9 cellular contexts compared by ENCODE assay signal in the genomic region with DNA sequence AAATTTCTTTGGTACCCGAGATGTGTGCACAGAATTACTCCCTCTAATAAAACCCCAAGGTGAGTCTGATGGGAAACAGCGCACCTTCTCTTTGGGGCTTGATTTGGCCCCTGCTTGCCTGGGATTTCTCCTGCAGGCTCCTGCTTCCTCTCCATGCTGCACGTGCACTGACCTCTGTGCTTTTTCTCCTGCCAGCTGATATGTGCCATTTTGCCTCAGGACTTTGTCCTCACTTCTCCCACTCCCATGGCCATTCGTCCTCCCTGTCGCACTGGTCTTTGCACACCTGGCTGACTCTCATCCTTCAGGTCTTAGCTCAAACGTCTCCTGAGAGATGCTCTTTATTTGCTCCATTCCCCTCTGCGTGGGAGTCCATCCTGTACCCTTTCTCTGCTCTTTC. TPM values are rescaled to one million over a fixed set of nuclear protein-coding genes. Genes with fewer than 3 reads are reported as not detected.
DNase-seq lines count a peak whose midpoint lies in the region; TF ChIP-seq lines count a peak whose summit lies in the region.
"Had no signal": no experiment of that assay in that cellular context is flagged by ENCODE, and none has a peak within 500 bp of the region (broad histone marks: within the 10 kb centered on the region; RNA-seq: fewer than 3 reads in every experiment).

No MANE protein-coding gene starts in this region.

- no peak for TF ChIP-seq CTCF in stomach (IDR thresholded peaks at IDR 0.05)

- H3K27me3 Mint-ChIP-seq in activated CD4-positive, alpha-beta T cell treated with anti-CD3 and anti-CD28 coated beads, Interleukin-2, amount 10 ng/mL, durations not matched to agents 24 days and 14 days: no peaks in the 10 kb centered on the region
- no peaks in the 10 kb centered on the region for H3K27me3 Mint-ChIP-seq in activated naive CD8-positive, alpha-beta T cell treated with anti-CD3 and anti-CD28 coated beads for 36 hours

- 67 to 79% (median 71%) methylated on average over 6 to 7 of the region's 7 CpGs for WGBS in stomach, 5 donors

- H3K36me3 ChIP-seq in iPS-18a (ENCODE audit: control insufficient read depth, low read depth, low read length) (peaks cover 7% of the 10 kb centered on the region), stomach (peaks cover 7 to 26% (median 19%) of the 10 kb centered on the region in 4 donors), Karpas-422 (ENCODE audit: insufficient read depth, low read length) (no peaks in the 10 kb centered on the region)

- H3K27ac ChIP-seq in iPS-18a (ENCODE audit: low read length) (no peak overlapping the region), stomach (peak overlapping the region in 2 of 5 donors; percentile 15 to 91), Karpas-422 (ENCODE audit: low read length) (no peak overlapping the region)

- H3K36me3 Mint-ChIP-seq in activated CD4-positive, alpha-beta T cell treated with anti-CD3 and anti-CD28 coated beads, Interleukin-2, amount 10 ng/mL, durations not matched to agents 24 days and 14 days (ENCODE audit: low read depth): peaks cover 43% of the 10 kb centered on the region
- H3K36me3 Mint-ChIP-seq in activated naive CD8-positive, alpha-beta T cell treated with anti-CD3 and anti-CD28 coated beads for 36 hours: peaks cover 33% of the 10 kb centered on the region

- intact Hi-C loops in activated CD4-positive, alpha-beta T cell treated with anti-CD3 and anti-CD28 coated beads, Interleukin-2, amount 10 ng/mL, durations not matched to agents 24 days and 14 days (cut with micrococcal nuclease): loop anchor here (1.0 kb wide), 1 partner anchor 8 kb away; no protein-coding TSS in a partner anchor
- intact Hi-C loops in stomach (cut with DNase I; ENCODE audit: low total_unique reads): no loop called here

- H2AFZ ChIP-seq in Karpas-422 (ENCODE audit: low read length): no peak overlapping the region

- peak overlapping the region; percentile 58 for H3K4me3 ChIP-seq in iPS-18a (ENCODE audit: low read length)
- peak overlapping the region; percentile 14 to 86 (median 80) for H3K4me3 ChIP-seq in stomach
- H3K4me3 ChIP-seq in Karpas-422 (ENCODE audit: low read length): no peak overlapping the region

- peak overlapping the region; percentile 93 for H3K4me3 Mint-ChIP-seq in activated CD4-positive, alpha-beta T cell treated with anti-CD3 and anti-CD28 coated beads, Interleukin-2, amount 10 ng/mL, durations not matched to agents 24 days and 14 days
- H3K4me3 Mint-ChIP-seq in activated naive CD8-positive, alpha-beta T cell treated with anti-CD3 and anti-CD28 coated beads for 36 hours: peak overlapping the region; percentile 72

- no peak for TF ChIP-seq POLR2A in stomach (IDR thresholded peaks at IDR 0.05)

- H3K9me3 ChIP-seq in iPS-18a (ENCODE audit: control insufficient read depth, low read depth, low read length) (peaks cover 9% of the 10 kb centered on the region), stomach (peaks cover 0 to 10% (median 3%) of the 10 kb centered on the region in 4 donors), Karpas-422 (ENCODE audit: low read length) (peaks cover 5% of the 10 kb centered on the region)

- H3K27ac Mint-ChIP-seq in activated CD4-positive, alpha-beta T cell treated with anti-CD3 and anti-CD28 coated beads, Interleukin-2, amount 10 ng/mL, durations not matched to agents 24 days and 14 days: peak overlapping the region; percentile 63
- H3K27ac Mint-ChIP-seq in activated naive CD8-positive, alpha-beta T cell treated with anti-CD3 and anti-CD28 coated beads for 36 hours: peak overlapping the region; percentile 2

- peaks cover 35% of the 10 kb centered on the region for H3K4me1 Mint-ChIP-seq in activated CD4-positive, alpha-beta T cell treated with anti-CD3 and anti-CD28 coated beads, Interleukin-2, amount 10 ng/mL, durations not matched to agents 24 days and 14 days
- H3K4me1 Mint-ChIP-seq in activated naive CD8-positive, alpha-beta T cell treated with anti-CD3 and anti-CD28 coated beads for 36 hours: peaks cover 42% of the 10 kb centered on the region

- no peak for TF ChIP-seq EP300 in stomach (IDR thresholded peaks at IDR 0.05)

- H3K9me2 ChIP-seq in Karpas-422 (replicated peaks; ENCODE audit: insufficient read depth, low read length): no peaks in the 10 kb centered on the region

- H3K4me2 ChIP-seq in Karpas-422 (ENCODE audit: low read depth, low read length, poor library complexity, severe bottlenecking): no peak overlapping the region

- peak; percentile 53 for DNase-seq in activated CD4-positive, alpha-beta T cell treated with anti-CD3 and anti-CD28 coated beads, Interleukin-2, amount 10 ng/mL, durations not matched to agents 24 days and 14 days
- DNase-seq in activated CD4-positive, alpha-beta T cell treated with anti-CD3 and anti-CD28 coated beads, Interleukin-2, amount 50 U/mL, for 48 hours: no peak
- DNase-seq in activated naive CD8-positive, alpha-beta T cell treated with anti-CD3 and anti-CD28 coated beads for 36 hours: no peak
- DNase-seq in stomach: no peak
- DNase-seq in Karpas-422: no peak
- DNase-seq in OCI-M1 (lab: John Stamatoyannopoulos, UW): no peak
- DNase-seq in DMS53 (lab: John Stamatoyannopoulos, UW): no peak
- DNase-seq: activated CD4-positive, alpha-beta T cell treated with anti-CD3 and anti-CD28 coated beads, Interleukin-2, amount 50 U/mL, for 4 hours had no signal

- H3K27me3 ChIP-seq in iPS-18a (ENCODE audit: control insufficient read depth, insufficient read depth, low read length) (no peaks in the 10 kb centered on the region), stomach (no peaks in the 10 kb centered on the region), Karpas-422 (ENCODE audit: low read length) (0 out of 2 replicates have a peak, but pooled peaks cover 5% of the 10 kb centered on the region)

- H3K4me1 ChIP-seq in iPS-18a (ENCODE audit: control insufficient read depth, low read depth, low read length) (peaks cover 9% of the 10 kb centered on the region), stomach (peaks cover 26 to 50% (median 42%) of the 10 kb centered on the region in 4 donors), Karpas-422 (ENCODE audit: low read length) (peaks cover 7% of the 10 kb centered on the region)

- no peak overlapping the region for H3K9ac ChIP-seq in iPS-18a (ENCODE audit: low read length)
- H3K9ac ChIP-seq in Karpas-422 (ENCODE audit: low read length): no peak overlapping the region

- no peaks in the 10 kb centered on the region for H3K79me2 ChIP-seq in Karpas-422 (ENCODE audit: low read length)

- no peaks in the 10 kb centered on the region for H4K20me1 ChIP-seq in Karpas-422 (ENCODE audit: insufficient read depth, low read depth, low read length)

- H3K9me3 Mint-ChIP-seq in activated CD4-positive, alpha-beta T cell treated with anti-CD3 and anti-CD28 coated beads, Interleukin-2, amount 10 ng/mL, durations not matched to agents 24 days and 14 days: peaks cover 12% of the 10 kb centered on the region
- peaks cover 13% of the 10 kb centered on the region for H3K9me3 Mint-ChIP-seq in activated naive CD8-positive, alpha-beta T cell treated with anti-CD3 and anti-CD28 coated beads for 36 hours

RNA-seq across cellular contexts. Expression of a gene that starts 1.2 kb away (rescaled TPM):
- total RNA-seq in activated CD4-positive, alpha-beta T cell treated with anti-CD3 and anti-CD28 coated beads, Interleukin-2, amount 10 ng/mL, durations not matched to agents 24 days and 14 days: 60.0 and 63.8 TPM in 2 replicates
- 10 to 100 TPM; 43.4 to 43.7 TPM for total RNA-seq in activated naive CD8-positive, alpha-beta T cell treated with anti-CD3 and anti-CD28 coated beads for 36 hours
- total RNA-seq in stomach: 100 to 1,000 TPM in 3 of 5 donors, 10 to 100 TPM in 2; 79.9 to 372 (median 140) TPM
- polyA plus RNA-seq in stomach: 100 to 1,000 TPM in 2 of 3 donors, 10 to 100 TPM in 1; 99.9 to 315 (median 169) TPM
- total RNA-seq in Karpas-422 (2014; rRNA removed; shearing (Covaris generic); ENCODE audit: low replicate concordance): 26.4 and 34.1 TPM in 2 replicates

RNA-seq across cellular contexts. Expression of a gene that starts 10.7 kb away (rescaled TPM):
- 23.2 and 23.8 TPM in 2 replicates for total RNA-seq in activated CD4-positive, alpha-beta T cell treated with anti-CD3 and anti-CD28 coated beads, Interleukin-2, amount 10 ng/mL, durations not matched to agents 24 days and 14 days
- 10 to 100 TPM; 15.0 to 15.9 TPM for total RNA-seq in activated naive CD8-positive, alpha-beta T cell treated with anti-CD3 and anti-CD28 coated beads for 36 hours
- total RNA-seq in stomach: 10 to 100 TPM; 11.6 to 87.5 (median 46.4) TPM
- 10 to 100 TPM in 2 of 3 donors, 1 to 10 TPM in 1; 6.9 to 19.6 (median 10.6) TPM for polyA plus RNA-seq in stomach
- total RNA-seq in Karpas-422 (2014; rRNA removed; shearing (Covaris generic); ENCODE audit: low replicate concordance): 13.2 and 22.6 TPM in 2 replicates
